22 cellular contexts compared by ENCODE assay signal in the genomic region with DNA sequence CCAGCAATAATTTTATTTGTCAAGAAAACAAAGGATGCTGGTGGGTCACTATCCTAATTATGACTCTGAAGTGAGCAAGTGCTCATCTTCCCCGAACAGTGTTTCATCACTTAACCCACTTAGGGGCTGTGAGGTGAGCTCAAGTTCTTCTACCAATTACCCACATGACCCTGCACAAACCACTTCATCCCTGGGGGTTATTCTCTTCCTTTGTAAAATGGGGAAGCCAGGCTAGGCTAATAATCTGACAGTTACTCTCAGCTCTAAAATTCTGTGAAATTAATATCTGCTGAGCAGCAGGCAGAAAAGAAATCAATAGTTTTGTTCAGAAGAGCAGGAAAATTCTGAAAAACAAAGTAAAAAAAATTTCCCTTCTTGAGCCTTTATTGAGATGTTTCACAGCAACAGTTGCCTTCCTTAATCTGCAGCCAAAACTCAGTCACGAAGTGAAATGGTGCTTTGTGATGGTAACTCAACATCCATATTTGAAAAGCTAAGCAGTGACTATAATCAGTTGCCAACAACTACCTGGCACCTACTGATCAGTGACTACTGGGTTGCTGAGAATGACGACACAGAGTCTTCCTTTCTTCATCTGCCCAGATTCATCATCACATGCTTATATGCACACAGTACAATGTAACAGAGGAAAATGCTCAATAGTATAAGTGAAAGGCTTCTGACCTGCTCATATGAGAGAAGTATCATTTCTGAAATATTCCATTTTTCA. TPM values are rescaled to one million over a fixed set of nuclear protein-coding genes. Genes with fewer than 3 reads are reported as not detected.
DNase-seq lines count a peak whose midpoint lies in the region; ATAC-seq, FAIRE-seq and TF ChIP-seq lines count a peak whose summit lies in the region.
"Had no signal": no experiment of that assay in that cellular context is flagged by ENCODE, and none has a peak within 500 bp of the region (broad histone marks: within the 10 kb centered on the region; RNA-seq: fewer than 3 reads in every experiment).

No MANE protein-coding gene starts in this region.

- TF ChIP-seq EP300 in transverse colon (IDR thresholded peaks at IDR 0.05; ENCODE audit: low read depth), result no peak

- FAIRE-seq in D721Med (lab: Jason Lieb, UNC), result peak; percentile 91
- FAIRE-seq: endometrium, kidney had no signal

- 77 to 94% methylated on average over 2 to 3 of the region's 3 CpGs for WGBS in transverse colon (ENCODE audit: low coverage in 1 of 2), 2 donors

- peaks cover 0 to 43% (median 12%) of the 10 kb centered on the region in 4 donors for H3K4me1 ChIP-seq in transverse colon

- H3K27ac ChIP-seq in transverse colon, result no peak overlapping the region
- H3K27ac ChIP-seq: 22Rv1, ascending aorta, C4-2B, tibial artery, VCaP had no signal

- intact Hi-C loops in transverse colon (cut with DNase I; ENCODE audit: low total_unique reads), result no loop called here

- H3K27me3 ChIP-seq in transverse colon, result no peaks in the 10 kb centered on the region
- H3K27me3 ChIP-seq: ascending aorta, tibial artery had no signal

- TF ChIP-seq CTCF in D721Med (IDR thresholded peaks at IDR 0.05; ENCODE audit: insufficient read depth, missing control alignments) (no peak), transverse colon (IDR thresholded peaks at IDR 0.05) (no peak)

- DNase-seq in NCI-H2107 (lab: John Stamatoyannopoulos, UW) (peak; percentile 0), NCI-H2107 treated with DMSO at 0.1 percent for 48 hours (lab: John Stamatoyannopoulos, UW; ENCODE audit: unreplicated experiment) (no peak), D721Med (ENCODE audit: insufficient read length, low spot score) (no peak), SKM-1 (lab: John Stamatoyannopoulos, UW; ENCODE audit: unreplicated experiment) (peak; percentile 22), medulla oblongata (ENCODE audit: extremely low spot score) (peak; percentile 45), GM03348 (ENCODE audit: low spot score) (no peak), transverse colon (no peak)
- DNase-seq: activated CD8-positive, alpha-beta memory T cell treated with anti-CD3 and anti-CD28 coated beads for 24 hours; activated effector memory CD4-positive, alpha-beta T cell treated with anti-CD3 and anti-CD28 coated beads, Interleukin-2, amount 50 U/mL, for 16 hours; kidney; mesenchymal stem cell; NCI-H1436 treated with DMSO at 0.1 percent for 48 hours; NCI-H226; stimulated activated CD8-positive, alpha-beta memory T cell treated with anti-CD3 and anti-CD28 coated beads, Interleukin-4, amount 100 ng/mL, for 48 hours; tibial artery had no signal

- H3K9me3 ChIP-seq in transverse colon, result no peaks in the 10 kb centered on the region
- H3K9me3 ChIP-seq: ascending aorta, tibial artery had no signal

- ATAC-seq in GM18511 (IDR thresholded peaks at IDR 0.05; ENCODE audit: unreplicated experiment), result no peak

- no peak overlapping the region for H3K4me3 ChIP-seq in transverse colon
- H3K4me3 ChIP-seq: ascending aorta, smooth muscle cell, tibial artery had no signal

- TF ChIP-seq POLR2A in transverse colon (IDR thresholded peaks at IDR 0.05), result no peak

- H3K36me3 ChIP-seq in transverse colon, result no peaks in the 10 kb centered on the region
- H3K36me3 ChIP-seq: ascending aorta, tibial artery had no signal

- in situ Hi-C loops in transverse colon (cut with MboI; ENCODE audit: low pct_ligation_motif_present in 1 of 4, low pct_unique_long_range_greater_than_20kb in 1 of 4, low sequenced_read_pairs in 3 of 4), result no loop called here

RNA-seq across cellular contexts. Expression of a gene that starts 24.1 kb away (rescaled TPM):
- 100 to 1,000 TPM in 3 of 4 donors, 10 to 100 TPM in 1; 72.2 to 255 (median 166) TPM for total RNA-seq in transverse colon

Comparison
In these comparisons a context has a peak if more than half of its experiments do, and no peak if none do; other contexts are left out.
1. DNase-seq: peak in NCI-H2107 (single experiment), SKM-1 (single experiment) and medulla oblongata (single experiment); none in NCI-H2107 treated with DMSO at 0.1 percent for 48 hours (single experiment), D721Med (single experiment), GM03348 (single experiment) and transverse colon (single experiment).